ENCODE assay signal across 8 cellular contexts in the genomic region with DNA sequence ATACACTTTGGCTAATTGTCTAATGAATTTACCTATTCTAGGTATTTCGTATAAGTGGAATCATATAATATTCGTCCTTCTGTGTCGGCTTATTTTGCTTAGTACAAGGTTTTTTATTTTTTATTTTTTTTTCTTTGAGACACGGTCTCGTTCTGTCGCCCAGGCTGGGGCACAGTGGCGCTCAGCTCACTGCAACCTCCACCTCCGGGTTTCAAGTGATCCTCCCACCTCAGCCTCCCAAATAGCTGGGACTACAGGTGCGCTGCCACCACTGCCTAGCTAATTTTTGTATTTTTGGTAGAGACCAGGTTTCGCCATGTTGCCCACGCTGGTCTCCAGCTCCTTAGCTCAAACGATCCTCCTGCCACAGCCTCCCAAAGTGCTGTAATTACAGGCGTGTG. TPM values are rescaled to one million over a fixed set of nuclear protein-coding genes. Genes with fewer than 3 reads are reported as not detected.
DNase-seq lines count a peak whose midpoint lies in the region; ATAC-seq, FAIRE-seq and TF ChIP-seq lines count a peak whose summit lies in the region.

No MANE protein-coding gene starts in this region.

- peak overlapping the region; percentile 94 for H2AFZ ChIP-seq in endothelial cell of umbilical vein (ENCODE audit: low read depth, low read length)
- H2AFZ ChIP-seq in trophoblast cell (ENCODE audit: insufficient read depth, low read length, poor library complexity) = peak overlapping the region; percentile 93

- FAIRE-seq in endothelial cell of umbilical vein (lab: Jason Lieb, UNC) = no peak
- FAIRE-seq in D721Med (lab: Jason Lieb, UNC) = no peak

- peak overlapping the region; percentile 98 to 100 (median 100) for H3K27ac Mint-ChIP-seq in CD8-positive, alpha-beta memory T cell

- peak overlapping the region; percentile 86 to 98 (median 95) for H3K4me3 Mint-ChIP-seq in CD8-positive, alpha-beta memory T cell

- H3K14ac ChIP-seq in trophoblast cell (ENCODE audit: low read length) = peak overlapping the region; percentile 75

- H3K79me1 ChIP-seq in trophoblast cell (ENCODE audit: low read length) = peaks cover 18% of the 10 kb centered on the region

- peak overlapping the region; percentile 24 for H3K4ac ChIP-seq in trophoblast cell (ENCODE audit: low read depth, low read length)

- H4K91ac ChIP-seq in trophoblast cell (ENCODE audit: low read depth, low read length) = peak overlapping the region; percentile 100

- no peaks in the 10 kb centered on the region for H3K9me3 ChIP-seq in CD8-positive, alpha-beta memory T cell (ENCODE audit: low read length)
- no peaks in the 10 kb centered on the region for H3K9me3 ChIP-seq in Panc1 (ENCODE audit: control insufficient read depth, insufficient read depth, low read depth, low read length)
- H3K9me3 ChIP-seq in endothelial cell of umbilical vein (replicated peaks; ENCODE audit: control insufficient read depth, insufficient read depth, low read length) = no peaks in the 10 kb centered on the region
- no peaks in the 10 kb centered on the region for H3K9me3 ChIP-seq in trophoblast cell (ENCODE audit: insufficient read depth, low read depth, low read length)

- CTCF ChIA-PET in CD8-positive, alpha-beta memory T cell (lab: Charles Lee) = interaction anchor here (1.0 to 5.9 kb wide), 12 partner anchors 9 to 309 kb away, joined by 3 to 73 read pairs (median 12); a partner anchor contains a TSS
- CTCF ChIA-PET in Panc1 (lab: Charles Lee) (no interaction called here), endothelial cell of umbilical vein (lab: Charles Lee) (interaction anchor here (0.7 to 2.4 kb wide), 4 partner anchors 8 to 307 kb away, joined by 3 to 9 read pairs (median 3); no protein-coding TSS in a partner anchor)

- BruUV-seq in Panc1 (replicated peaks; lab: Mats Ljungman, UMichigan) = no TSS peak
- no TSS peak for BruUV-seq in endothelial cell of umbilical vein (replicated peaks; lab: Mats Ljungman, UMichigan)

- TF ChIP-seq POLR2A in endothelial cell of umbilical vein (IDR thresholded peaks at IDR 0.05; ENCODE audit: low read depth, low read length) = no peak

- peaks cover 67% of the 10 kb centered on the region for H3K4me1 ChIP-seq in CD8-positive, alpha-beta memory T cell (ENCODE audit: insufficient read depth, low read length)
- H3K4me1 ChIP-seq in Panc1 (ENCODE audit: control insufficient read depth, insufficient read depth, low read length) (peaks cover 23% of the 10 kb centered on the region), endothelial cell of umbilical vein (ENCODE audit: control insufficient read depth, extremely low read depth, insufficient read depth, low read length) (peaks cover 9% of the 10 kb centered on the region), trophoblast cell (ENCODE audit: control insufficient read depth in 1 of 2, insufficient read depth in 2 of 2, low read length in 2 of 2) (peaks cover 9 to 11% of the 10 kb centered on the region in 2 experiments)

- peaks cover 0 to 6% of the 10 kb centered on the region in 2 donors for H3K27me3 Mint-ChIP-seq in CD8-positive, alpha-beta memory T cell

- no peaks in the 10 kb centered on the region for H3K27me3 ChIP-seq in CD8-positive, alpha-beta memory T cell (ENCODE audit: insufficient read depth, low read length, poor library complexity, severe bottlenecking)
- H3K27me3 ChIP-seq in Panc1 (ENCODE audit: control insufficient read depth, insufficient read depth, low read length) (no peaks in the 10 kb centered on the region), endothelial cell of umbilical vein (ENCODE audit: control insufficient read depth in 2 of 2, insufficient read depth in 2 of 2, low read length in 2 of 2) (no peaks in the 10 kb centered on the region), trophoblast cell (ENCODE audit: insufficient read depth, low read length) (no peaks in the 10 kb centered on the region)

- no peaks in the 10 kb centered on the region for H3K9me1 ChIP-seq in endothelial cell of umbilical vein (replicated peaks; ENCODE audit: control insufficient read depth, extremely low read depth, insufficient read depth, low read length)

- dilution Hi-C loops in endothelial cell of umbilical vein (cut with MboI; ENCODE audit: extremely low pct_ligation_motif_present, low sequenced_read_pairs) = no loop called here

- H3K18ac ChIP-seq in trophoblast cell (ENCODE audit: low read length) = no peak overlapping the region

- peaks cover 0 to 11% (median 0%) of the 10 kb centered on the region in 3 donors for H3K36me3 Mint-ChIP-seq in CD8-positive, alpha-beta memory T cell

- H3K9ac ChIP-seq in endothelial cell of umbilical vein (replicated peaks; ENCODE audit: extremely low read depth, insufficient read depth, low read length) (peak overlapping the region; percentile 87), trophoblast cell (ENCODE audit: low read length) (no peak overlapping the region)

- no CpG with 5 or more reads among the region's 13 CpGs for WGBS in trophoblast cell (ENCODE audit: extremely low coverage, insufficient coverage, insufficient read length)

- H2BK5ac ChIP-seq in trophoblast cell (ENCODE audit: low read depth, low read length, poor library complexity) = peak overlapping the region; percentile 46

- H3K27ac ChIP-seq in CD8-positive, alpha-beta memory T cell (ENCODE audit: low read depth, low read length) = peak overlapping the region; percentile 90
- H3K27ac ChIP-seq in Panc1 (ENCODE audit: low read length) (peak overlapping the region; percentile 95), endothelial cell of umbilical vein (ENCODE audit: insufficient read depth, low read depth, low read length) (peak overlapping the region; percentile 79), trophoblast cell (ENCODE audit: low read depth, low read length) (peak overlapping the region; percentile 97)

- TF ChIP-seq CTCF in Panc1 (IDR thresholded peaks at IDR 0.05) (no peak), endothelial cell of umbilical vein (IDR thresholded peaks at IDR 0.05; ENCODE audit: extremely low read depth in 1 of 2, insufficient read depth in 1 of 2, low read depth in 1 of 2, low read length in 2 of 2) (no peak), D721Med (IDR thresholded peaks at IDR 0.05; ENCODE audit: insufficient read depth, missing control alignments) (no peak)

- no peak overlapping the region for H3K23ac ChIP-seq in trophoblast cell (ENCODE audit: low read length)

- intact Hi-C loops in Panc1 (cut with micrococcal nuclease; ENCODE audit: unreplicated experiment) (no loop called here), endothelial cell of umbilical vein (cut with micrococcal nuclease) (no loop called here)

- H4K12ac ChIP-seq in trophoblast cell (ENCODE audit: low read depth, low read length) = peak overlapping the region; percentile 22

- peaks cover 0 to 2% (median 0%) of the 10 kb centered on the region in 5 donors for H3K9me3 Mint-ChIP-seq in CD8-positive, alpha-beta memory T cell

- POLR2A ChIA-PET in CD8-positive, alpha-beta memory T cell (lab: Charles Lee) = interaction anchor here (0.5 to 6.9 kb wide), 10 partner anchors 10 to 211 kb away, joined by 4 to 153 read pairs (median 24); a partner anchor contains a TSS
- POLR2A ChIA-PET in Panc1 (lab: Charles Lee) (interaction anchor here (0.5 to 1.4 kb wide), 5 partner anchors 11 to 35 kb away, joined by 3 to 14 read pairs (median 9); no protein-coding TSS in a partner anchor), endothelial cell of umbilical vein (lab: Charles Lee) (interaction anchor here (0.8 to 1.5 kb wide), 2 partner anchors 17 kb away, joined by 4 to 5 read pairs; no protein-coding TSS in a partner anchor)

- no peak for DNase-seq in CD8-positive, alpha-beta memory T cell
- DNase-seq in Panc1 (ENCODE audit: low read depth, low spot score) (no peak), endothelial cell of umbilical vein (ENCODE audit: low read depth, low spot score) (no peak), trophoblast cell (no peak), D721Med (ENCODE audit: insufficient read length, low spot score) (no peak), NCI-H526 treated with DMSO at 0.1 percent for 48 hours (lab: John Stamatoyannopoulos, UW) (no peak)

- peak overlapping the region; percentile 84 for H3K4me3 ChIP-seq in CD8-positive, alpha-beta memory T cell (ENCODE audit: low read length)
- peak overlapping the region; percentile 49 to 88 for H3K4me3 ChIP-seq in Panc1 (ENCODE audit: low read depth in 2 of 2, low read length in 2 of 2)
- H3K4me3 ChIP-seq in endothelial cell of umbilical vein (replicated peaks in 1 of 3; ENCODE audit: insufficient read depth in 1 of 3, low read depth in 1 of 3, low read length in 3 of 3) = peak overlapping the region; percentile 28 to 62 (median 55)
- no peak overlapping the region for H3K4me3 ChIP-seq in trophoblast cell (ENCODE audit: low read depth, low read length)

- peak overlapping the region; percentile 100 for H4K8ac ChIP-seq in trophoblast cell (ENCODE audit: low read depth, low read length)

- no peaks in the 10 kb centered on the region for H3K79me2 ChIP-seq in endothelial cell of umbilical vein (ENCODE audit: control insufficient read depth, insufficient read depth, low read length)
- peaks cover 7% of the 10 kb centered on the region for H3K79me2 ChIP-seq in trophoblast cell (ENCODE audit: control insufficient read depth, insufficient read depth, low read length, poor library complexity)

- peak overlapping the region; percentile 91 for H2BK12ac ChIP-seq in trophoblast cell (ENCODE audit: low read length)

- no peaks in the 10 kb centered on the region for H4K20me1 ChIP-seq in endothelial cell of umbilical vein (replicated peaks; ENCODE audit: control insufficient read depth, extremely low read depth, insufficient read depth, low read length)

- in situ Hi-C loops in Panc1 (cut with HindIII; ENCODE audit: low pct_unique_long_range_greater_than_20kb, low sequenced_read_pairs) = no loop called here

- H2AK5ac ChIP-seq in trophoblast cell (ENCODE audit: low read length) = no peak overlapping the region

- H2BK120ac ChIP-seq in trophoblast cell (ENCODE audit: insufficient read depth, low read length, poor library complexity) = peak overlapping the region; percentile 100

- ATAC-seq in Panc1 (no peak), GM21360 (IDR thresholded peaks at IDR 0.05; ENCODE audit: unreplicated experiment) (no peak), HG03565 (IDR thresholded peaks at IDR 0.05; ENCODE audit: unreplicated experiment) (no peak)

- H3K4me2 ChIP-seq in endothelial cell of umbilical vein (ENCODE audit: insufficient read depth, low read length) = peak overlapping the region; percentile 72
- H3K4me2 ChIP-seq in trophoblast cell (ENCODE audit: low read length) = peak overlapping the region; percentile 91

- H3K4me1 Mint-ChIP-seq in CD8-positive, alpha-beta memory T cell = peaks cover 61 to 87% (median 86%) of the 10 kb centered on the region in 3 donors

- H3K36me3 ChIP-seq in CD8-positive, alpha-beta memory T cell (ENCODE audit: insufficient read depth, low read length) = no peaks in the 10 kb centered on the region
- no peaks in the 10 kb centered on the region for H3K36me3 ChIP-seq in Panc1 (ENCODE audit: control insufficient read depth, insufficient read depth, low read length)
- no peaks in the 10 kb centered on the region for H3K36me3 ChIP-seq in endothelial cell of umbilical vein (ENCODE audit: control insufficient read depth in 2 of 2, extremely low read depth in 1 of 2, insufficient read depth in 2 of 2, low read length in 2 of 2)
- no peaks in the 10 kb centered on the region for H3K36me3 ChIP-seq in trophoblast cell (ENCODE audit: control insufficient read depth in 1 of 2, insufficient read depth in 2 of 2, low read length in 2 of 2)

RNA-seq across cellular contexts. Expression of a gene that starts 38.2 kb away (rescaled TPM):
- 100 to 1,000 TPM; 428 to 434 TPM for total RNA-seq in CD8-positive, alpha-beta memory T cell
- polyA plus RNA-seq in CD8-positive, alpha-beta memory T cell = 161 TPM
- total RNA-seq in Panc1 (2021; ENCODE audit: unreplicated experiment) = 276 TPM
- 289 TPM for polyA plus RNA-seq in Panc1 (2012; ENCODE audit: insufficient read length)
- total RNA-seq in endothelial cell of umbilical vein = 342 and 360 TPM in 2 replicates
- 181 and 196 TPM in 2 replicates for polyA plus RNA-seq in endothelial cell of umbilical vein
- 162 and 170 TPM in 2 replicates for polyA plus RNA-seq in endothelial cell of umbilical vein (2011; cell fraction: cytosol; rRNA removed)
- polyA plus RNA-seq in endothelial cell of umbilical vein (2011; cell fraction: nucleus; rRNA removed) = 77.1 and 86.7 TPM in 2 replicates
- polyA plus RNA-seq in endothelial cell of umbilical vein (2012) = 304 and 311 TPM in 2 replicates
- polyA minus RNA-seq in endothelial cell of umbilical vein = 98.7 and 112 TPM in 2 replicates
- 89.6 TPM for polyA minus RNA-seq in endothelial cell of umbilical vein (2011; cell fraction: cytosol; rRNA and poly(A)+ RNA removed)
- 37.1 and 39.4 TPM in 2 replicates for polyA minus RNA-seq in endothelial cell of umbilical vein (2011; cell fraction: nucleus; rRNA and poly(A)+ RNA removed)
- 407 and 419 TPM in 2 replicates for polyA plus RNA-seq in trophoblast cell (2013)
